In the genomic region with DNA sequence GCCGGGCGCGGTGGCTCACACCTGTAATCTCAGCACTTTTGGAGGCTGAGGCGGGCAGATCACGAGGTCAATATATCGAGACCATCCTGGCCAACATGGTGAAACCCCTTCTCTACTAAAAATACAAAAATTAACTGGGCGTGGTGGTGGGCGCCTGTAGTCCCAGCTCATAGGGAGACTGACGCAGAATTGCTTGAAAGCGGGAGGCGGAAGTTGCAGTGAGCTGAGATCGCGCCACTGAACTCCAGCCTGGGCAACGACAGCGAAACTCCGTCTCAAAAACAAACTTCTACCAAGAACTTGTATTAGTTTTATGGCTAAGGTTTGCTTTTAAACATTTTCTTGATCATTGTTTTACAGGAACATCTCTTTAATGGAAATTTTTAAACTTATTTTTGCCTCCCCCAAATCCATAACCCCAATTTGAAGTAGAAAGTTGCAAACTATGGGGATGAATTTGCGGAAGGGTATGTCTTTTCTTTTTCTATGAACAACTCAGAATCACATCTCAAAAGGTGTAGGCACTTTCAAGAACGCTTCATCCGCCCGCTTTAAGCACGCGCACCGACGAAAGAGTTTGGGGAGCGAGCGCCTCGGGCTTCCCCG, we compare ENCODE assay signal across 8 cellular contexts. TPM values are rescaled to one million over a fixed set of nuclear protein-coding genes. Genes with fewer than 3 reads are reported as not detected.
DNase-seq lines count a peak whose midpoint lies in the region; ATAC-seq and TF ChIP-seq lines count a peak whose summit lies in the region.

No MANE protein-coding gene starts in this region.

- ATAC-seq in HG03280 (IDR thresholded peaks at IDR 0.05; ENCODE audit: unreplicated experiment) (no peak), HG03097 (IDR thresholded peaks at IDR 0.05; ENCODE audit: low FRiP score, unreplicated experiment) (no peak)

- H3K27me3 ChIP-seq in DOHH2 (ENCODE audit: control insufficient read depth, low read length): no peaks in the 10 kb centered on the region
- H3K27me3 ChIP-seq in esophagus squamous epithelium: no peaks in the 10 kb centered on the region
- H3K27me3 ChIP-seq in prostate gland (replicated peaks; ENCODE audit: insufficient read depth): no peaks in the 10 kb centered on the region

- H3K4me3 ChIP-seq in DOHH2 (ENCODE audit: low read length) (peak overlapping the region; percentile 61), esophagus squamous epithelium (peak overlapping the region; percentile 39 to 73 (median 53)), prostate gland (peak overlapping the region; percentile 29 to 46)

- no peaks in the 10 kb centered on the region for H4K20me1 ChIP-seq in DOHH2 (ENCODE audit: control insufficient read depth, insufficient read depth, low read depth, low read length)

- H3K4me2 ChIP-seq in DOHH2 (ENCODE audit: low read length): peak overlapping the region; percentile 96

- TF ChIP-seq CTCF in DOHH2 (IDR thresholded peaks at IDR 0.05; ENCODE audit: low read depth, low read length, poor library complexity, severe bottlenecking) (no peak), RWPE1 (conservative IDR thresholded peaks at IDR 0.05; ENCODE audit: low read depth) (no peak), esophagus squamous epithelium (IDR thresholded peaks at IDR 0.05) (no peak), prostate gland (IDR thresholded peaks at IDR 0.05) (no peak)

- POLR2A ChIA-PET in RWPE1 (lab: Yijun Ruan, JAX; ENCODE audit: low non-redundant PET): no interaction called here

- peaks cover 29% of the 10 kb centered on the region for H3F3A ChIP-seq in DOHH2 (ENCODE audit: control insufficient read depth, insufficient read depth)

- WGBS in esophagus squamous epithelium, 2 donors: 59 to 93% methylated on average over 18 to 28 of the region's 28 CpGs
- WGBS in prostate gland: 65% methylated on average over 28 of the region's 28 CpGs

- DNase-seq in RWPE1 (ENCODE audit: low spot score) (no peak), esophagus squamous epithelium (lab: John Stamatoyannopoulos, UW) (no peak), prostate gland (ENCODE audit: low spot score) (no peak), nucleus accumbens (lab: John Stamatoyannopoulos, UW) (no peak), globus pallidus (ENCODE audit: low spot score) (no peak)

- intact Hi-C loops in esophagus squamous epithelium (cut with DNase I): no loop called here
- intact Hi-C loops in prostate gland (cut with DNase I): no loop called here

- CTCF ChIA-PET in RWPE1 (lab: Yijun Ruan, JAX): no interaction called here

- H3K79me2 ChIP-seq in DOHH2 (ENCODE audit: control insufficient read depth, low read length): peaks cover 5% of the 10 kb centered on the region

- no peak for TF ChIP-seq POLR2A in esophagus squamous epithelium (IDR thresholded peaks at IDR 0.05)
- TF ChIP-seq POLR2A in prostate gland (IDR thresholded peaks at IDR 0.05): no peak

- H3K4me1 ChIP-seq in DOHH2 (ENCODE audit: control insufficient read depth, low read length) (peaks cover 64% of the 10 kb centered on the region), esophagus squamous epithelium (peaks cover 30 to 68% (median 34%) of the 10 kb centered on the region in 3 donors), prostate gland (replicated peaks) (no peaks in the 10 kb centered on the region)

- peaks cover 6% of the 10 kb centered on the region; the same call in 1 of the 2 replicates for H3K36me3 ChIP-seq in DOHH2 (ENCODE audit: control insufficient read depth, low read length)
- H3K36me3 ChIP-seq in esophagus squamous epithelium: no peaks in the 10 kb centered on the region
- H3K36me3 ChIP-seq in prostate gland: no peaks in the 10 kb centered on the region

- H3K9me2 ChIP-seq in DOHH2 (replicated peaks; ENCODE audit: control insufficient read depth, low read length): no peaks in the 10 kb centered on the region

- H3K9me3 ChIP-seq in DOHH2 (ENCODE audit: control insufficient read depth, insufficient read depth, low read length) (no peaks in the 10 kb centered on the region), esophagus squamous epithelium (no peaks in the 10 kb centered on the region), prostate gland (no peaks in the 10 kb centered on the region)

- H3K27ac ChIP-seq in DOHH2 (ENCODE audit: low read depth, low read length) (peak overlapping the region; percentile 99), RWPE1 (peak overlapping the region; percentile 91), esophagus squamous epithelium (peak overlapping the region; percentile 94 to 98 (median 96)), prostate gland (peak overlapping the region; percentile 83)

RNA-seq across cellular contexts. Expression of a gene that starts 46.8 kb away (rescaled TPM):
- total RNA-seq in esophagus squamous epithelium: 1,000 to 10,000 TPM in 2 of 4 donors, 100 to 1,000 TPM in 2; 670 to 1,121 (median 903) TPM
- 100 to 1,000 TPM; 418 to 613 TPM for total RNA-seq in prostate gland
